Comparison of ENCODE assay signal across 10 cellular contexts in the genomic region with DNA sequence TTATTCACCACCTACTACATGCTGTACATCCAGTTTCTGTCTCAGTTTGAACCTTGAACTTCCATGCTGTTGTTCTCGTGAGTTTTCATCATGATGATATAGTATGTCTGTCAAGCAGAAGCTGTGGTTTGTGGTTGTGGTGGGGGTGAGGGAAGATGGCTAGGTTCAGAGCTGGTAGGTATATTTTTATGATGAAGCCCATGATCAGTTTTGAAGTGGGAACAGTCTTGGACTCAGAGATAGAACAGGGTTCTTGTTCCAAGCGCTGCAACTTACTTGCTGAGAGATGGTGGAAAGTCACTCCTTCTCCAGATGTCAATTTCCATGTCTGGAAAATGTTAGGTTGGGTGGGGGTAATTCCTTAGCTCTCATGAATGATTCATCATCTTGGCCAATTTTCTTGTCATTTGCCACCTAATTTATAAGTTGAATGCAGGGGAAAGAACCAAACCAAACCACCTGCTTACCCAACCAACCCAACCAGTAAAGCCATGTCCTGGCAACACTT.
DNase-seq lines count a peak whose midpoint lies in the region; ATAC-seq lines count a peak whose summit lies in the region.
"Had no signal": no experiment of that assay in that cellular context is flagged by ENCODE, and none has a peak within 500 bp of the region (broad histone marks: within the 10 kb centered on the region; RNA-seq: fewer than 3 reads in every experiment).

No MANE protein-coding gene starts in this region.

- H3K9me3 Mint-ChIP-seq in stimulated activated naive CD8-positive, alpha-beta T cell treated with anti-CD3 and anti-CD28 coated beads, Interleukin-15, amount 100 ng/mL, for 72 hours = no peaks in the 10 kb centered on the region

- H3K27ac ChIP-seq in caudate nucleus (ENCODE audit: low read depth, low read length) = no peak overlapping the region
- H3K27ac ChIP-seq: C4-2B, pancreas had no signal

- ATAC-seq in HG03558 (IDR thresholded peaks at IDR 0.05; ENCODE audit: extremely low read depth, unreplicated experiment) = peak; percentile 21
- ATAC-seq in stimulated activated naive CD8-positive, alpha-beta T cell treated with anti-CD3 and anti-CD28 coated beads, Interleukin-15, amount 100 ng/mL, for 72 hours = peak; percentile 89
- ATAC-seq: pancreas had no signal

- DNase-seq in stimulated activated CD4-positive, alpha-beta T cell treated with anti-CD3 and anti-CD28 coated beads, Interleukin-12 subunit alpha, Interleukin-12 subunit beta, amount 100 ng/mL, for 24 hours (ENCODE audit: low read depth in 2 of 2) = peak; percentile 20 to 52
- no peak for DNase-seq in stimulated activated CD4-positive, alpha-beta T cell treated with anti-CD3 and anti-CD28 coated beads, Interleukin-12 subunit alpha, Interleukin-12 subunit beta, amount 100 ng/mL, for 4 hours
- DNase-seq in activated CD8-positive, alpha-beta memory T cell treated with anti-CD3 and anti-CD28 coated beads, Interleukin-2, amount 50 U/mL, for 4 hours = peak; percentile 32
- peak; percentile 58 to 80 for DNase-seq in stimulated activated naive CD8-positive, alpha-beta T cell treated with anti-CD3 and anti-CD28 coated beads, Interleukin-15, amount 100 ng/mL, for 72 hours
- no peak for DNase-seq in caudate nucleus (lab: John Stamatoyannopoulos, UW)
- no peak for DNase-seq in NCI-H187 (lab: John Stamatoyannopoulos, UW)
- no peak for DNase-seq in RPMI8226
- DNase-seq: pancreas had no signal

- peaks cover 22% of the 10 kb centered on the region for H3K27me3 Mint-ChIP-seq in stimulated activated naive CD8-positive, alpha-beta T cell treated with anti-CD3 and anti-CD28 coated beads, Interleukin-15, amount 100 ng/mL, for 72 hours

- peak overlapping the region; percentile 45 to 86 for H3K27ac Mint-ChIP-seq in stimulated activated naive CD8-positive, alpha-beta T cell treated with anti-CD3 and anti-CD28 coated beads, Interleukin-15, amount 100 ng/mL, for 72 hours

- peak overlapping the region in 1 of 2 donors; percentile 53 for H3K4me3 Mint-ChIP-seq in stimulated activated naive CD8-positive, alpha-beta T cell treated with anti-CD3 and anti-CD28 coated beads, Interleukin-15, amount 100 ng/mL, for 72 hours

- peaks cover 49% of the 10 kb centered on the region for H3K4me1 Mint-ChIP-seq in stimulated activated naive CD8-positive, alpha-beta T cell treated with anti-CD3 and anti-CD28 coated beads, Interleukin-15, amount 100 ng/mL, for 72 hours

Comparison
In these comparisons a context has a peak if more than half of its experiments do, and no peak if none do; other contexts are left out.
1. DNase-seq: peak in stimulated activated CD4-positive, alpha-beta T cell treated with anti-CD3 and anti-CD28 coated beads, Interleukin-12 subunit alpha, Interleukin-12 subunit beta, amount 100 ng/mL, for 24 hours (2 of 2), activated CD8-positive, alpha-beta memory T cell treated with anti-CD3 and anti-CD28 coated beads, Interleukin-2, amount 50 U/mL, for 4 hours (single experiment) and stimulated activated naive CD8-positive, alpha-beta T cell treated with anti-CD3 and anti-CD28 coated beads, Interleukin-15, amount 100 ng/mL, for 72 hours (2 of 2); none in stimulated activated CD4-positive, alpha-beta T cell treated with anti-CD3 and anti-CD28 coated beads, Interleukin-12 subunit alpha, Interleukin-12 subunit beta, amount 100 ng/mL, for 4 hours (single experiment), caudate nucleus (0 of 61), NCI-H187 (0 of 2) and RPMI8226 (single experiment).